ENCODE assay signal across 25 cellular contexts in genomic region chr3:99128205-99128604, GRCh38.
DNase-seq lines count a peak whose midpoint lies in the region; ATAC-seq and TF ChIP-seq lines count a peak whose summit lies in the region.
"Had no signal": no experiment of that assay in that cellular context is flagged by ENCODE, and none has a peak within 500 bp of the region (broad histone marks: within the 10 kb centered on the region; RNA-seq: fewer than 3 reads in every experiment).

No MANE protein-coding gene starts in this region.

- no peaks in the 10 kb centered on the region for H3K27me3 Mint-ChIP-seq in natural killer cell (ENCODE audit: low read depth in 2 of 2)
- H3K27me3 Mint-ChIP-seq: activated CD4-positive, alpha-beta memory T cell treated with anti-CD3 and anti-CD28 coated beads for 36 hours; central memory CD8-positive, alpha-beta T cell; naive thymus-derived CD4-positive, alpha-beta T cell had no signal

- H2BK12ac ChIP-seq in mesenchymal stem cell (ENCODE audit: low read length in 2 of 2) = no peak overlapping the region

- peaks cover 28% of the 10 kb centered on the region for H3K4me1 ChIP-seq in PC-9 (replicated peaks; ENCODE audit: insufficient read depth)
- H3K4me1 ChIP-seq in mesenchymal stem cell (ENCODE audit: control insufficient read depth, insufficient read depth, low read depth, low read length) = peaks cover 3% of the 10 kb centered on the region
- H3K4me1 ChIP-seq: pancreas, transverse colon had no signal

- H3K9me3 ChIP-seq in PC-9 (ENCODE audit: insufficient read depth, low read depth) = peaks cover 5% of the 10 kb centered on the region; the same call in 1 of the 2 replicates
- no peaks in the 10 kb centered on the region for H3K9me3 ChIP-seq in mesenchymal stem cell (ENCODE audit: control insufficient read depth, low read length)
- H3K9me3 ChIP-seq: pancreas, transverse colon had no signal

- no peak overlapping the region for H2BK5ac ChIP-seq in mesenchymal stem cell (ENCODE audit: low read depth, low read length, poor library complexity, severe bottlenecking)

- no peaks in the 10 kb centered on the region for H4K20me1 ChIP-seq in PC-9 (ENCODE audit: insufficient read depth)

- no peak overlapping the region for H3K4ac ChIP-seq in mesenchymal stem cell (ENCODE audit: low read depth in 1 of 2, low read length in 2 of 2)

- H3K27me3 ChIP-seq in PC-9 (ENCODE audit: insufficient read depth, low read depth) (no peaks in the 10 kb centered on the region), mesenchymal stem cell (ENCODE audit: control insufficient read depth in 1 of 2, insufficient read depth in 1 of 2, low read length in 2 of 2) (no peaks in the 10 kb centered on the region)
- H3K27me3 ChIP-seq: pancreas, transverse colon had no signal

- no peaks in the 10 kb centered on the region for H3K79me1 ChIP-seq in mesenchymal stem cell (replicated peaks; ENCODE audit: low read length, poor library complexity, severe bottlenecking)

- H2BK15ac ChIP-seq in mesenchymal stem cell (ENCODE audit: low read depth, poor library complexity, severe bottlenecking) = no peak overlapping the region

- peaks cover 19% of the 10 kb centered on the region; the same call in 1 of the 2 replicates for H3F3A ChIP-seq in PC-9 (ENCODE audit: insufficient read depth, low read depth)

- H3K79me2 ChIP-seq in PC-9 (ENCODE audit: low read depth) = no peaks in the 10 kb centered on the region

- H3K36me3 ChIP-seq in PC-9 (ENCODE audit: low read depth) = no peaks in the 10 kb centered on the region
- H3K36me3 ChIP-seq in mesenchymal stem cell (ENCODE audit: control insufficient read depth in 1 of 2, insufficient read depth in 2 of 2, low read depth in 1 of 2, low read length in 2 of 2) = no peaks in the 10 kb centered on the region
- H3K36me3 ChIP-seq: pancreas, transverse colon had no signal

- H3K23ac ChIP-seq in mesenchymal stem cell (ENCODE audit: low read length in 2 of 2) = no peak overlapping the region

- ATAC-seq in natural killer cell = no peak
- no peak for ATAC-seq in HG02970 (IDR thresholded peaks at IDR 0.05; ENCODE audit: low FRiP score, unreplicated experiment)
- ATAC-seq: naive thymus-derived CD4-positive, alpha-beta T cell; pancreas; WTC11 had no signal

- H2AFZ ChIP-seq in PC-9 (0 out of 2 replicates have a peak overlapping the region, but pooled peaks have one; percentile 32), mesenchymal stem cell (ENCODE audit: low read depth, low read length) (no peak overlapping the region)

- H3K9me3 Mint-ChIP-seq in natural killer cell = peaks cover 2 to 7% of the 10 kb centered on the region in 2 donors
- H3K9me3 Mint-ChIP-seq: activated CD4-positive, alpha-beta memory T cell treated with anti-CD3 and anti-CD28 coated beads for 36 hours; WTC11 had no signal

- H2AK5ac ChIP-seq in mesenchymal stem cell (ENCODE audit: low read length, severe bottlenecking) = peak overlapping the region; percentile 6

- CTCF ChIA-PET in PC-9 (lab: Charles Lee) = no interaction called here

- H3K4me3 Mint-ChIP-seq in natural killer cell = no peak overlapping the region
- H3K4me3 Mint-ChIP-seq: activated CD4-positive, alpha-beta memory T cell treated with anti-CD3 and anti-CD28 coated beads for 36 hours; central memory CD8-positive, alpha-beta T cell; naive thymus-derived CD4-positive, alpha-beta T cell; WTC11 had no signal

- peak overlapping the region; percentile 88 for H3K27ac ChIP-seq in PC-9
- H3K27ac ChIP-seq in mesenchymal stem cell (ENCODE audit: low read length, poor library complexity, severe bottlenecking) = no peak overlapping the region
- H3K27ac ChIP-seq: pancreas, transverse colon had no signal

- BruUV-seq in PC-9 (replicated peaks; lab: Mats Ljungman, UMichigan) = no TSS peak

- intact Hi-C loops in PC-9 (cut with micrococcal nuclease; ENCODE audit: unreplicated experiment) (no loop called here), natural killer cell (cut with micrococcal nuclease) (no loop called here)

- no peak; the same call in 1 of the 2 replicates for TF ChIP-seq CTCF in AG10803 (conservative IDR thresholded peaks at IDR 0.05; ENCODE audit: low read length)
- TF ChIP-seq CTCF in PC-9 (conservative IDR thresholded peaks at IDR 0.05) = no peak
- no peak for TF ChIP-seq CTCF in choroid plexus epithelial cell (conservative IDR thresholded peaks at IDR 0.05; ENCODE audit: low read depth, low read length)
- TF ChIP-seq CTCF in natural killer cell (IDR thresholded peaks at IDR 0.05) = no peak

- POLR2A ChIA-PET in PC-9 (lab: Charles Lee; ENCODE audit: unreplicated experiment) = no interaction called here

- H3K4me3 ChIP-seq in AG10803 (ENCODE audit: low read length) (no peak overlapping the region), PC-9 (no peak overlapping the region), choroid plexus epithelial cell (ENCODE audit: low read depth, low read length) (no peak overlapping the region), mesenchymal stem cell (ENCODE audit: insufficient read depth in 1 of 2, low read depth in 1 of 2, low read length in 2 of 2) (peak overlapping the region in 1 of 2 experiments; percentile 27)
- H3K4me3 ChIP-seq: pancreas, transverse colon had no signal

- peak; percentile 73 for DNase-seq in AG10803 (ENCODE audit: low read depth)
- no peak for DNase-seq in PC-9
- peak; percentile 43 for DNase-seq in choroid plexus epithelial cell (ENCODE audit: low read depth)
- no peak for DNase-seq in mesenchymal stem cell
- no peak for DNase-seq in natural killer cell
- DNase-seq in D341Med (ENCODE audit: low spot score) = no peak
- DNase-seq in NCI-H345 treated with DMSO at 0.1 percent for 48 hours (lab: John Stamatoyannopoulos, UW; ENCODE audit: unreplicated experiment) = no peak
- DNase-seq: activated CD4-positive, alpha-beta memory T cell treated with anti-CD3 and anti-CD28 coated beads for 36 hours; activated effector memory CD4-positive, alpha-beta T cell treated with anti-CD3 and anti-CD28 coated beads, Interleukin-2, amount 50 U/mL, for 16 hours; DMS79 treated with DMSO at 0.1 percent for 48 hours; effector CD8-positive, alpha-beta T cell; H7; mesendoderm; naive thymus-derived CD4-positive, alpha-beta T cell; NCI-H1048; NCI-H2029 treated with DMSO at 0.1 percent for 48 hours; NCI-H446; NK-92 treated with Interleukin-12 subunit alpha and Interleukin-12 subunit beta, amount 100 ng/mL, for 24 hours; pancreas; stimulated activated naive CD4-positive, alpha-beta T cell; T-helper 9 cell; transverse colon had no signal

- H3K18ac ChIP-seq in mesenchymal stem cell (ENCODE audit: low read depth in 1 of 2, low read length in 2 of 2) = no peak overlapping the region

- peak overlapping the region; percentile 52; the same call in 1 of the 2 replicates for H3K4me2 ChIP-seq in PC-9
- no peak overlapping the region for H3K4me2 ChIP-seq in mesenchymal stem cell (ENCODE audit: low read length, poor library complexity, severe bottlenecking)

- no peaks in the 10 kb centered on the region for H3K4me1 Mint-ChIP-seq in natural killer cell
- H3K4me1 Mint-ChIP-seq: central memory CD8-positive, alpha-beta T cell; naive thymus-derived CD4-positive, alpha-beta T cell; WTC11 had no signal

- no peak overlapping the region for H2BK120ac ChIP-seq in mesenchymal stem cell (ENCODE audit: low read depth, low read length)

- H3K36me3 Mint-ChIP-seq in natural killer cell = no peaks in the 10 kb centered on the region
- H3K36me3 Mint-ChIP-seq: activated CD4-positive, alpha-beta memory T cell treated with anti-CD3 and anti-CD28 coated beads for 36 hours; naive thymus-derived CD4-positive, alpha-beta T cell; WTC11 had no signal

- no peak overlapping the region for H3K9ac ChIP-seq in mesenchymal stem cell (ENCODE audit: low read length)

- no peaks in the 10 kb centered on the region for H3K9me2 ChIP-seq in PC-9 (ENCODE audit: insufficient read depth)

- no peak overlapping the region for H3K27ac Mint-ChIP-seq in natural killer cell
- H3K27ac Mint-ChIP-seq: activated CD4-positive, alpha-beta memory T cell treated with anti-CD3 and anti-CD28 coated beads for 36 hours; naive thymus-derived CD4-positive, alpha-beta T cell; WTC11 had no signal

- no peak overlapping the region for H4K8ac ChIP-seq in mesenchymal stem cell (ENCODE audit: low read length)

- no peak overlapping the region for H4K91ac ChIP-seq in mesenchymal stem cell (ENCODE audit: low read length)

- 82% methylated on average over 2 of the region's 3 CpGs for WGBS in mesenchymal stem cell

- H3K14ac ChIP-seq in mesenchymal stem cell (ENCODE audit: low read length in 2 of 2) = no peak overlapping the region

Comparison
In these comparisons a context has a peak if more than half of its experiments do, and no peak if none do; other contexts are left out.
1. DNase-seq: peak in AG10803 (single experiment) and choroid plexus epithelial cell (single experiment); none in PC-9 (0 of 2), mesenchymal stem cell (single experiment), natural killer cell (single experiment), D341Med (single experiment) and NCI-H345 treated with DMSO at 0.1 percent for 48 hours (single experiment).